1 cellular context compared by ENCODE assay signal in the genomic region with DNA sequence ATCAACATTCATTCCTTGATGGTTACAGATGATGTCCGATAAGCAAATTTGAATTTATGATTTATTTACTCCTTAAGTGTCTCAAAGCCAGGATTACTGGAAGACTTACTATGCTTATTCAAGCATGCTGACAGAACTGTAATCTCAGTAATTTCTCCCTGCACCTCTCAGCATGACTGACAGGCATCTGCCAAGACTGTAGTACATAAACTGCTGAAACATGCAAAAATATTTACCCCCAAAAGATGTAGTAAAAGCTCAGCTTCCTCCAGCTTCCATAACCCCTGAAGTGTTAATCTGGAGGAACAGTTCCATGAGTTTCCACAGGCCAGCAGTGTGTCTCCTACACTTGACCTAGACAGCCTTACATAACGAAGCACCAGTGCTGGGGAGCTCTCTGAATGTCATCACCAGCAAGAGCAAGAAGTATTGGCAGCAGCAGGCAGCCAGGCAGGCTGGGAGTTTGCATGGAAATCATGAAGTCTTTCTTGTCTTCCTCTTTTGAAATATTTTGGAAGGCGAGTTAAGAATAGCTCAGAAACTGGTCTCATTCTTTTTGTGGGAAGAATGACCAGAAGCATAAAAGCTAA.
TF ChIP-seq lines count a peak whose summit lies in the region.

No MANE protein-coding gene starts in this region.

TF ChIP-seq in HepG2, 621 proteins besides CTCF, POLR2A, EP300 and RAD21 (continued from another document):
- TF ChIP-seq, protein P1, sequence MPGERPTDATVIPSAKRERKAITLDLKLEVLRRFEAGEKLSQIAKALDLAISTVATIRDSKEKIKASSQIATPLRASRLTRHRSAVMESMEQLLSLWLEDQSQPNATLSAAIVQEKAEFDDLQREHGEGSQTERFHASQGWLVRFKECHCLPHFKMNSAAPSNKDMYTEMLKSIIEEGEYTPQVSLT (CRISPR knock-in tag; IDR thresholded peaks at IDR 0.05; ENCODE audit: borderline replicate concordance, low read depth): 0 out of 2 replicates have a peak, but pooled peaks have one; percentile 11
- TF ChIP-seq, protein P2, sequence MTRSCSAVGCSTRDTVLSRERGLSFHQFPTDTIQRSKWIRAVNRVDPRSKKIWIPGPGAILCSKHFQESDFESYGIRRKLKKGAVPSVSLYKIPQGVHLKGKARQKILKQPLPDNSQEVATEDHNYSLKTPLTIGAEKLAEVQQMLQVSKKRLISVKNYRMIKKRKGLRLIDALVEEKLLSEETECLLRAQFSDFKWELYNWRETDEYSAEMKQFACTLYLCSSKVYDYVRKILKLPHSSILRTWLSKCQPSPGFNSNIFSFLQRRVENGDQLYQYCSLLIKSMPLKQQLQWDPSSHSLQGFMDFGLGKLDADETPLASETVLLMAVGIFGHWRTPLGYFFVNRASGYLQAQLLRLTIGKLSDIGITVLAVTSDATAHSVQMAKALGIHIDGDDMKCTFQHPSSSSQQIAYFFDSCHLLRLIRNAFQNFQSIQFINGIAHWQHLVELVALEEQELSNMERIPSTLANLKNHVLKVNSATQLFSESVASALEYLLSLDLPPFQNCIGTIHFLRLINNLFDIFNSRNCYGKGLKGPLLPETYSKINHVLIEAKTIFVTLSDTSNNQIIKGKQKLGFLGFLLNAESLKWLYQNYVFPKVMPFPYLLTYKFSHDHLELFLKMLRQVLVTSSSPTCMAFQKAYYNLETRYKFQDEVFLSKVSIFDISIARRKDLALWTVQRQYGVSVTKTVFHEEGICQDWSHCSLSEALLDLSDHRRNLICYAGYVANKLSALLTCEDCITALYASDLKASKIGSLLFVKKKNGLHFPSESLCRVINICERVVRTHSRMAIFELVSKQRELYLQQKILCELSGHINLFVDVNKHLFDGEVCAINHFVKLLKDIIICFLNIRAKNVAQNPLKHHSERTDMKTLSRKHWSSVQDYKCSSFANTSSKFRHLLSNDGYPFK (CRISPR knock-in tag; IDR thresholded peaks at IDR 0.05; ENCODE audit: borderline replicate concordance): no peak
- TF ChIP-seq MIER2 (CRISPR knock-in tag; IDR thresholded peaks at IDR 0.05) (peak; percentile 47; the same call in 1 of the 2 replicates), ZNF605 (CRISPR knock-in tag; IDR thresholded peaks at IDR 0.05) (0 out of 2 replicates have a peak, but pooled peaks have one; percentile 22), MAFK (conservative IDR thresholded peaks at IDR 0.05 in 1 of 2, IDR thresholded peaks at IDR 0.05 in 1 of 2; ENCODE audit: low read length in 2 of 2) (peak; percentile 28 to 57; a peak in 2 of 4 replicates), ZNF75D (CRISPR knock-in tag; IDR thresholded peaks at IDR 0.05; ENCODE audit: borderline replicate concordance) (no peak), GATAD2A (CRISPR knock-in tag; IDR thresholded peaks at IDR 0.05) (0 out of 2 replicates have a peak, but pooled peaks have one; percentile 23)
- TF ChIP-seq, protein P3, sequence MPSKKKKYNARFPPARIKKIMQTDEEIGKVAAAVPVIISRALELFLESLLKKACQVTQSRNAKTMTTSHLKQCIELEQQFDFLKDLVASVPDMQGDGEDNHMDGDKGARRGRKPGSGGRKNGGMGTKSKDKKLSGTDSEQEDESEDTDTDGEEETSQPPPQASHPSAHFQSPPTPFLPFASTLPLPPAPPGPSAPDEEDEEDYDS (CRISPR knock-in tag; IDR thresholded peaks at IDR 0.05): no peak
